8 cellular contexts compared by ENCODE assay signal in the genomic region with DNA sequence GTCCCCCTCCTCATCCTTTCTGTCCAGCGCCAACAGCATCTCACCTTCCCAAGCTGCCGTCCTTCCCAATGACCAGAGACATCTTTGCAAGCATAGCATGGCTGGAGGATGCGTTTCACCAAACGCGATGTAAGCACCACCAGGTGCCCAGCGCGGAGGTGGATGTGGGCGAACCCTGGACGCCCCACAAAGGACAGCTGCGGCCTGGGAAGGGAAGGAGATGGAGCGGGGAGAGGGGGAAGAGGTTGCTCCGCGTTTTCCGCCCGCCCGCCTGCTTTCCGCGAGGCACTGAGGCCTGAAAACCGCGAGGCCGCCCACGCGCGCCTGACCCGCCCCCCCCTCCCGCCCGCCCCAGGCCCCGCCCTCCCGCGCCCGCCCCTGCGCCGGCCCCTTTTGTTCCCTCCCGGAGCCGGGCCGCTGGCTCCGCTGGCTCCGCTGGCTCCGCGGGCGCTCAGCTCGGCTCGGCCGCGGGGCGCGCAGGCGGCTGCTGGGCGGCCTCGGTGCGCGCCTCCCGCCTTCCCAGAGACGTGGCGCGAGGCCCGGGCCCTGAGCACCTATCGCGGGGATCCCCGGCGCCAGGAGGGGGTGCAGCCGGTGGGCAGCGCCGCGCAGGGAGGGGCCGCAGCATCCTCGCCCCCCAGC. TPM values are rescaled to one million over a fixed set of nuclear protein-coding genes. Genes with fewer than 3 reads are reported as not detected.
DNase-seq lines count a peak whose midpoint lies in the region; ATAC-seq and TF ChIP-seq lines count a peak whose summit lies in the region.

A gene (plus strand): TSS at position 390 of the 642 bp plus-strand sequence. CDS start 28,140 bp downstream, outside the sequence.

- no peaks in the 10 kb centered on the region for H3K27me3 ChIP-seq in PC-3 (ENCODE audit: low read length)
- no peaks in the 10 kb centered on the region for H3K27me3 ChIP-seq in esophagus muscularis mucosa
- no peaks in the 10 kb centered on the region for H3K27me3 ChIP-seq in muscle layer of colon (ENCODE audit: control insufficient read depth in 1 of 2, insufficient read depth in 2 of 2, low read length in 2 of 2)

- H3F3A ChIP-seq in PC-3 (ENCODE audit: low read length, unreplicated experiment): no peaks in the 10 kb centered on the region

- peak within 1 kb of the TSS; percentile 94 for H3K4me2 ChIP-seq in PC-3 (ENCODE audit: low read length)

- H3K27ac ChIP-seq in 22Rv1: peak within 1 kb of the TSS; percentile 74
- H3K27ac ChIP-seq in PC-3 (ENCODE audit: low read length): peak within 1 kb of the TSS; percentile 34
- peak within 1 kb of the TSS; percentile 81 to 85 (median 84) for H3K27ac ChIP-seq in esophagus muscularis mucosa (replicated peaks in 1 of 4)
- peak within 1 kb of the TSS; percentile 75 for H3K27ac ChIP-seq in muscle layer of colon (ENCODE audit: low read depth, low read length)

- WGBS in esophagus muscularis mucosa: 2% methylated on average over 25 of the region's 67 CpGs

- BruUV-seq in PC-3 (replicated peaks; lab: Mats Ljungman, UMichigan): no TSS peak

- ATAC-seq in GM18498 (IDR thresholded peaks at IDR 0.05; ENCODE audit: unreplicated experiment): peak; percentile 59
- ATAC-seq in PC-3: peak; percentile 79

- H3K36me3 ChIP-seq in PC-3 (ENCODE audit: low read depth, low read length) (no peaks in the 10 kb centered on the region), esophagus muscularis mucosa (no peaks in the 10 kb centered on the region), muscle layer of colon (ENCODE audit: insufficient read depth, low read length) (no peaks in the 10 kb centered on the region)

- POLR2A ChIA-PET in PC-3 (lab: Charles Lee; ENCODE audit: unreplicated experiment): interaction anchor here (0.7 kb wide), 1 partner anchor 19 kb away, joined by 3 read pairs; no protein-coding TSS in a partner anchor

- H4K20me1 ChIP-seq in PC-3 (ENCODE audit: low read length): peaks cover 18% of the 10 kb centered on the region; the same call in 1 of the 2 replicates

- peak within 1 kb of the TSS; percentile 98 for H3K4me3 ChIP-seq in PC-3 (ENCODE audit: low read length)
- peak within 1 kb of the TSS; percentile 88 to 95 (median 93) for H3K4me3 ChIP-seq in esophagus muscularis mucosa
- peak within 1 kb of the TSS; percentile 74 to 93 for H3K4me3 ChIP-seq in muscle layer of colon (ENCODE audit: low read depth in 1 of 2, low read length in 2 of 2)

- TF ChIP-seq POLR2A in esophagus muscularis mucosa (IDR thresholded peaks at IDR 0.05; ENCODE audit: low read depth): no peak

- peaks cover 43% of the 10 kb centered on the region for H3K79me2 ChIP-seq in PC-3 (ENCODE audit: low read length)

- TF ChIP-seq EP300 in esophagus muscularis mucosa (IDR thresholded peaks at IDR 0.05): no peak

- H3K9me2 ChIP-seq in PC-3 (replicated peaks; ENCODE audit: low read length): no peaks in the 10 kb centered on the region

- H3K9ac ChIP-seq in PC-3 (ENCODE audit: low read length) (peak within 1 kb of the TSS; percentile 85), muscle layer of colon (ENCODE audit: low read length) (peak within 1 kb of the TSS; percentile 36)

- CTCF ChIA-PET in PC-3 (lab: Charles Lee): interaction anchor here (1.4 kb wide), 1 partner anchor 83 kb away, joined by 5 read pairs; no protein-coding TSS in a partner anchor

- DNase-seq in HK-2 (ENCODE audit: unreplicated experiment) (peak; percentile 86), PC-3 (peak; percentile 72), esophagus muscularis mucosa (ENCODE audit: extremely low spot score) (peak; percentile 96)
- peak; percentile 84 to 89 for DNase-seq in activated T-cell treated with anti-CD3 and anti-CD28 coated beads, Interleukin-2, amount 50 U/mL, for 48 hours
- DNase-seq in stimulated activated CD8-positive, alpha-beta memory T cell treated with anti-CD3 and anti-CD28 coated beads, Interleukin-4, amount 100 ng/mL, for 4 hours (ENCODE audit: low read depth in 2 of 2, low spot score in 1 of 2): peak; percentile 47 to 64

- TF ChIP-seq CTCF in 22Rv1 (IDR thresholded peaks at IDR 0.05) (no peak), PC-3 (conservative IDR thresholded peaks at IDR 0.05; ENCODE audit: low read depth, low read length) (no peak), esophagus muscularis mucosa (IDR thresholded peaks at IDR 0.05) (peak in 2 of 3 experiments; percentile 7 to 13)

- H3K9me3 ChIP-seq in PC-3 (ENCODE audit: low read length) (no peaks in the 10 kb centered on the region), esophagus muscularis mucosa (no peaks in the 10 kb centered on the region), muscle layer of colon (ENCODE audit: low read length) (no peaks in the 10 kb centered on the region)

- H2AFZ ChIP-seq in PC-3 (ENCODE audit: low read length): peak within 1 kb of the TSS; percentile 89

- H3K4me1 ChIP-seq in PC-3 (ENCODE audit: insufficient read depth, low read length) (peaks cover 19% of the 10 kb centered on the region), esophagus muscularis mucosa (peaks cover 24 to 48% (median 41%) of the 10 kb centered on the region in 4 donors), muscle layer of colon (ENCODE audit: insufficient read depth, low read length) (peaks cover 24% of the 10 kb centered on the region)

- intact Hi-C loops in PC-3 (cut with micrococcal nuclease) (loop anchor here (1.0 kb wide), 1 partner anchor 20 kb away; no protein-coding TSS in a partner anchor), esophagus muscularis mucosa (cut with DNase I) (no loop called here)

RNA-seq across cellular contexts. Expression of the gene that starts here (rescaled TPM):
- total RNA-seq in PC-3 (2014; rRNA removed) (26.2 and 33.8 TPM in 2 replicates), esophagus muscularis mucosa (10 to 100 TPM; 25.5 to 44.3 (median 37.1) TPM)

Comparison
In these comparisons a context has a peak if more than half of its experiments do, and no peak if none do; other contexts are left out.
1. Peak in every context shown above with its lines: DNase-seq, ATAC-seq, H3K4me3 ChIP-seq and H3K27ac ChIP-seq.
2. CTCF ChIP-seq: peak in esophagus muscularis mucosa (2 of 3); none in 22Rv1 (single experiment) and PC-3 (single experiment).